1 cellular context compared by ENCODE assay signal in the genomic region with DNA sequence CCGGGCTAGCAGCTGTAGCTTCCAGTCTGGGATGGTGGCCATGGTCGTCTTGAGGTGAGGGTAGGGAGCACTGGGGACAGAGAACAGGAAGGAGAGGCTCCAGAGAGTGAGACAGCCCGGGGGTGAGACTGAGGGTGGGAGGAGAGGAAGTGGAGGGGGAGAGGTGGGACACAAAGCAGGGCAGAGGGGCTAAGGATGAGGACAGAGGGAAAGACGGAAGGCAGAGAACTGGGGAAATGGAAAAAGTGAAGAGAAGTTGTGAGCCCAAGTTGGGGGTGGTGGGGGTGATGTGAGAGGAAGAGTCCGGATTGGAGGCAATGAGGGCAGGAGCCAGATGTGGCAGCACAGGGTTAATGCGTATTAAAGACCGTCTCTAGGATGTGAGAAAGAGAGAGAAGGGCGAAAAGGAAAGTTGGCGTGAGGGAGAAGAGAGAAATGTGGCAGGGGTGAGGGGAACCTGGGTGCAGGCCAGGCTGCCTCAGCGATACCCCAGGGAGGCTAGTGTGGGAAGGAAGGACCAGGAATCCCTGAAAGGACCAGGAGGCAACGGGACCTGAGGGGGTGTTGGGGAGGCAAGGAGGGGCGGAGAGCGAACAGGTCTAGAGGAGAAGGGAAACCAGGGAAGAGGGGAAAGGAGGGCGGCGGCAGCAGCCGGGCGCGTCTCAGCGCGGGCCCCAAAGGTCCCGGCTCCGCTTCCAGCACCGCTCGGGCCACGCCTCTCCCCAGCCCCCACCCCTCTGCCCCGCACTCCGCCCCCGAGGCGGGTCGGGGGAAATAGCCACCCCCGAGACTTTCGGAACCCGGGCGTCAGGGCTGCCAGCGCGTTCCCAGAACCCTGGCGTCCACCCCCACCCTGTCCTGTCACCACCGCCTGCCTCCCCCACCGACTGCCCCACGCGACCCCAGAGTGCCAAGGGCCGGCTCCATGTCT.
TF ChIP-seq lines count a peak whose summit lies in the region.

A gene with protein sequence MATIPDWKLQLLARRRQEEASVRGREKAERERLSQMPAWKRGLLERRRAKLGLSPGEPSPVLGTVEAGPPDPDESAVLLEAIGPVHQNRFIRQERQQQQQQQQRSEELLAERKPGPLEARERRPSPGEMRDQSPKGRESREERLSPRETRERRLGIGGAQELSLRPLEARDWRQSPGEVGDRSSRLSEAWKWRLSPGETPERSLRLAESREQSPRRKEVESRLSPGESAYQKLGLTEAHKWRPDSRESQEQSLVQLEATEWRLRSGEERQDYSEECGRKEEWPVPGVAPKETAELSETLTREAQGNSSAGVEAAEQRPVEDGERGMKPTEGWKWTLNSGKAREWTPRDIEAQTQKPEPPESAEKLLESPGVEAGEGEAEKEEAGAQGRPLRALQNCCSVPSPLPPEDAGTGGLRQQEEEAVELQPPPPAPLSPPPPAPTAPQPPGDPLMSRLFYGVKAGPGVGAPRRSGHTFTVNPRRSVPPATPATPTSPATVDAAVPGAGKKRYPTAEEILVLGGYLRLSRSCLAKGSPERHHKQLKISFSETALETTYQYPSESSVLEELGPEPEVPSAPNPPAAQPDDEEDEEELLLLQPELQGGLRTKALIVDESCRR (minus strand): TSS at position 669 of the 931 bp plus-strand sequence. CDS start 627 bp downstream, at position 42.

TF ChIP-seq in HEK293, 187 proteins besides CTCF, POLR2A, EP300 and RAD21 (continued from another document):
- TF ChIP-seq, protein P1, sequence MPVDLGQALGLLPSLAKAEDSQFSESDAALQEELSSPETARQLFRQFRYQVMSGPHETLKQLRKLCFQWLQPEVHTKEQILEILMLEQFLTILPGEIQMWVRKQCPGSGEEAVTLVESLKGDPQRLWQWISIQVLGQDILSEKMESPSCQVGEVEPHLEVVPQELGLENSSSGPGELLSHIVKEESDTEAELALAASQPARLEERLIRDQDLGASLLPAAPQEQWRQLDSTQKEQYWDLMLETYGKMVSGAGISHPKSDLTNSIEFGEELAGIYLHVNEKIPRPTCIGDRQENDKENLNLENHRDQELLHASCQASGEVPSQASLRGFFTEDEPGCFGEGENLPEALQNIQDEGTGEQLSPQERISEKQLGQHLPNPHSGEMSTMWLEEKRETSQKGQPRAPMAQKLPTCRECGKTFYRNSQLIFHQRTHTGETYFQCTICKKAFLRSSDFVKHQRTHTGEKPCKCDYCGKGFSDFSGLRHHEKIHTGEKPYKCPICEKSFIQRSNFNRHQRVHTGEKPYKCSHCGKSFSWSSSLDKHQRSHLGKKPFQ (tag by site-specific recombination; IDR thresholded peaks at IDR 0.05): no peak
- TF ChIP-seq, protein P2, sequence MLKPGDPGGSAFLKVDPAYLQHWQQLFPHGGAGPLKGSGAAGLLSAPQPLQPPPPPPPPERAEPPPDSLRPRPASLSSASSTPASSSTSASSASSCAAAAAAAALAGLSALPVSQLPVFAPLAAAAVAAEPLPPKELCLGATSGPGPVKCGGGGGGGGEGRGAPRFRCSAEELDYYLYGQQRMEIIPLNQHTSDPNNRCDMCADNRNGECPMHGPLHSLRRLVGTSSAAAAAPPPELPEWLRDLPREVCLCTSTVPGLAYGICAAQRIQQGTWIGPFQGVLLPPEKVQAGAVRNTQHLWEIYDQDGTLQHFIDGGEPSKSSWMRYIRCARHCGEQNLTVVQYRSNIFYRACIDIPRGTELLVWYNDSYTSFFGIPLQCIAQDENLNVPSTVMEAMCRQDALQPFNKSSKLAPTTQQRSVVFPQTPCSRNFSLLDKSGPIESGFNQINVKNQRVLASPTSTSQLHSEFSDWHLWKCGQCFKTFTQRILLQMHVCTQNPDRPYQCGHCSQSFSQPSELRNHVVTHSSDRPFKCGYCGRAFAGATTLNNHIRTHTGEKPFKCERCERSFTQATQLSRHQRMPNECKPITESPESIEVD (tag by site-specific recombination; IDR thresholded peaks at IDR 0.05): no peak
- TF ChIP-seq ZNF157 (tag by site-specific recombination; IDR thresholded peaks at IDR 0.05) (0 out of 2 replicates have a peak, but pooled peaks have one; percentile 42), ZSCAN30 (tag by site-specific recombination; IDR thresholded peaks at IDR 0.05) (no peak), ZNF366 (tag by site-specific recombination; conservative IDR thresholded peaks at IDR 0.05) (peak; percentile 84), ZBTB48 (tag by site-specific recombination; IDR thresholded peaks at IDR 0.05) (peak; percentile 35; the same call in 1 of the 2 replicates), ZNF433 (tag by site-specific recombination; IDR thresholded peaks at IDR 0.05; ENCODE audit: low read depth) (0 out of 2 replicates have a peak, but pooled peaks have one; percentile 13), ZBTB20 (tag by site-specific recombination; IDR thresholded peaks at IDR 0.05) (peak; percentile 85), ZNF626 (tag by site-specific recombination; IDR thresholded peaks at IDR 0.05) (no peak), ZNF76 (tag by site-specific recombination; IDR thresholded peaks at IDR 0.05; ENCODE audit: borderline replicate concordance, low read depth) (peak; percentile 91), ZSCAN16 (tag by site-specific recombination; IDR thresholded peaks at IDR 0.05) (no peak)
- TF ChIP-seq, protein P3, sequence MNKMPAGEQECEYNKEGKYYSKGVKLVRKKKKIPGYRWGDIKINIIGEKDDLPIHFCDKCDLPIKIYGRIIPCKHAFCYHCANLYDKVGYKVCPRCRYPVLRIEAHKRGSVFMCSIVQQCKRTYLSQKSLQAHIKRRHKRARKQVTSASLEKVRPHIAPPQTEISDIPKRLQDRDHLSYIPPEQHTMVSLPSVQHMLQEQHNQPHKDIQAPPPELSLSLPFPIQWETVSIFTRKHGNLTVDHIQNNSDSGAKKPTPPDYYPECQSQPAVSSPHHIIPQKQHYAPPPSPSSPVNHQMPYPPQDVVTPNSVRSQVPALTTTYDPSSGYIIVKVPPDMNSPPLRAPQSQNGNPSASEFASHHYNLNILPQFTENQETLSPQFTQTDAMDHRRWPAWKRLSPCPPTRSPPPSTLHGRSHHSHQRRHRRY (tag by site-specific recombination; IDR thresholded peaks at IDR 0.05): peak; percentile 53; the same call in 1 of the 2 replicates
- TF ChIP-seq, protein P4, sequence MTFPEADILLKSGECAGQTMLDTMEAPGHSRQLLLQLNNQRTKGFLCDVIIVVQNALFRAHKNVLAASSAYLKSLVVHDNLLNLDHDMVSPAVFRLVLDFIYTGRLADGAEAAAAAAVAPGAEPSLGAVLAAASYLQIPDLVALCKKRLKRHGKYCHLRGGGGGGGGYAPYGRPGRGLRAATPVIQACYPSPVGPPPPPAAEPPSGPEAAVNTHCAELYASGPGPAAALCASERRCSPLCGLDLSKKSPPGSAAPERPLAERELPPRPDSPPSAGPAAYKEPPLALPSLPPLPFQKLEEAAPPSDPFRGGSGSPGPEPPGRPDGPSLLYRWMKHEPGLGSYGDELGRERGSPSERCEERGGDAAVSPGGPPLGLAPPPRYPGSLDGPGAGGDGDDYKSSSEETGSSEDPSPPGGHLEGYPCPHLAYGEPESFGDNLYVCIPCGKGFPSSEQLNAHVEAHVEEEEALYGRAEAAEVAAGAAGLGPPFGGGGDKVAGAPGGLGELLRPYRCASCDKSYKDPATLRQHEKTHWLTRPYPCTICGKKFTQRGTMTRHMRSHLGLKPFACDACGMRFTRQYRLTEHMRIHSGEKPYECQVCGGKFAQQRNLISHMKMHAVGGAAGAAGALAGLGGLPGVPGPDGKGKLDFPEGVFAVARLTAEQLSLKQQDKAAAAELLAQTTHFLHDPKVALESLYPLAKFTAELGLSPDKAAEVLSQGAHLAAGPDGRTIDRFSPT (tag by site-specific recombination; IDR thresholded peaks at IDR 0.05): 0 out of 2 replicates have a peak, but pooled peaks have one; percentile 9
- TF ChIP-seq, protein P5, sequence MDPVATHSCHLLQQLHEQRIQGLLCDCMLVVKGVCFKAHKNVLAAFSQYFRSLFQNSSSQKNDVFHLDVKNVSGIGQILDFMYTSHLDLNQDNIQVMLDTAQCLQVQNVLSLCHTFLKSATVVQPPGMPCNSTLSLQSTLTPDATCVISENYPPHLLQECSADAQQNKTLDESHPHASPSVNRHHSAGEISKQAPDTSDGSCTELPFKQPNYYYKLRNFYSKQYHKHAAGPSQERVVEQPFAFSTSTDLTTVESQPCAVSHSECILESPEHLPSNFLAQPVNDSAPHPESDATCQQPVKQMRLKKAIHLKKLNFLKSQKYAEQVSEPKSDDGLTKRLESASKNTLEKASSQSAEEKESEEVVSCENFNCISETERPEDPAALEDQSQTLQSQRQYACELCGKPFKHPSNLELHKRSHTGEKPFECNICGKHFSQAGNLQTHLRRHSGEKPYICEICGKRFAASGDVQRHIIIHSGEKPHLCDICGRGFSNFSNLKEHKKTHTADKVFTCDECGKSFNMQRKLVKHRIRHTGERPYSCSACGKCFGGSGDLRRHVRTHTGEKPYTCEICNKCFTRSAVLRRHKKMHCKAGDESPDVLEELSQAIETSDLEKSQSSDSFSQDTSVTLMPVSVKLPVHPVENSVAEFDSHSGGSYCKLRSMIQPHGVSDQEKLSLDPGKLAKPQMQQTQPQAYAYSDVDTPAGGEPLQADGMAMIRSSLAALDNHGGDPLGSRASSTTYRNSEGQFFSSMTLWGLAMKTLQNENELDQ (tag by site-specific recombination; IDR thresholded peaks at IDR 0.05; ENCODE audit: low read depth): no peak
- TF ChIP-seq, protein P6, sequence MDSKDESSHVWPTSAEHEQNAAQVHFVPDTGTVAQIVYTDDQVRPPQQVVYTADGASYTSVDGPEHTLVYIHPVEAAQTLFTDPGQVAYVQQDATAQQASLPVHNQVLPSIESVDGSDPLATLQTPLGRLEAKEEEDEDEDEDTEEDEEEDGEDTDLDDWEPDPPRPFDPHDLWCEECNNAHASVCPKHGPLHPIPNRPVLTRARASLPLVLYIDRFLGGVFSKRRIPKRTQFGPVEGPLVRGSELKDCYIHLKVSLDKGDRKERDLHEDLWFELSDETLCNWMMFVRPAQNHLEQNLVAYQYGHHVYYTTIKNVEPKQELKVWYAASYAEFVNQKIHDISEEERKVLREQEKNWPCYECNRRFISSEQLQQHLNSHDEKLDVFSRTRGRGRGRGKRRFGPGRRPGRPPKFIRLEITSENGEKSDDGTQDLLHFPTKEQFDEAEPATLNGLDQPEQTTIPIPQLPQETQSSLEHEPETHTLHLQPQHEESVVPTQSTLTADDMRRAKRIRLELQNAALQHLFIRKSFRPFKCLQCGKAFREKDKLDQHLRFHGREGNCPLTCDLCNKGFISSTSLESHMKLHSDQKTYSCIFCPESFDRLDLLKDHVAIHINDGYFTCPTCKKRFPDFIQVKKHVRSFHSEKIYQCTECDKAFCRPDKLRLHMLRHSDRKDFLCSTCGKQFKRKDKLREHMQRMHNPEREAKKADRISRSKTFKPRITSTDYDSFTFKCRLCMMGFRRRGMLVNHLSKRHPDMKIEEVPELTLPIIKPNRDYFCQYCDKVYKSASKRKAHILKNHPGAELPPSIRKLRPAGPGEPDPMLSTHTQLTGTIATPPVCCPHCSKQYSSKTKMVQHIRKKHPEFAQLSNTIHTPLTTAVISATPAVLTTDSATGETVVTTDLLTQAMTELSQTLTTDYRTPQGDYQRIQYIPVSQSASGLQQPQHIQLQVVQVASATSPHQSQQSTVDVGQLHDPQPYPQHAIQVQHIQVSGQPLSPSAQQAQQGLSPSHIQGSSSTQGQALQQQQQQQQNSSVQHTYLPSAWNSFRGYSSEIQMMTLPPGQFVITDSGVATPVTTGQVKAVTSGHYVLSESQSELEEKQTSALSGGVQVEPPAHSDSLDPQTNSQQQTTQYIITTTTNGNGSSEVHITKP (tag by site-specific recombination; IDR thresholded peaks at IDR 0.05): peak; percentile 84
- TF ChIP-seq, protein P7, sequence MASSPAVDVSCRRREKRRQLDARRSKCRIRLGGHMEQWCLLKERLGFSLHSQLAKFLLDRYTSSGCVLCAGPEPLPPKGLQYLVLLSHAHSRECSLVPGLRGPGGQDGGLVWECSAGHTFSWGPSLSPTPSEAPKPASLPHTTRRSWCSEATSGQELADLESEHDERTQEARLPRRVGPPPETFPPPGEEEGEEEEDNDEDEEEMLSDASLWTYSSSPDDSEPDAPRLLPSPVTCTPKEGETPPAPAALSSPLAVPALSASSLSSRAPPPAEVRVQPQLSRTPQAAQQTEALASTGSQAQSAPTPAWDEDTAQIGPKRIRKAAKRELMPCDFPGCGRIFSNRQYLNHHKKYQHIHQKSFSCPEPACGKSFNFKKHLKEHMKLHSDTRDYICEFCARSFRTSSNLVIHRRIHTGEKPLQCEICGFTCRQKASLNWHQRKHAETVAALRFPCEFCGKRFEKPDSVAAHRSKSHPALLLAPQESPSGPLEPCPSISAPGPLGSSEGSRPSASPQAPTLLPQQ (tag by site-specific recombination; IDR thresholded peaks at IDR 0.05): peak; percentile 52; the same call in 1 of the 2 replicates
- TF ChIP-seq, protein P8, sequence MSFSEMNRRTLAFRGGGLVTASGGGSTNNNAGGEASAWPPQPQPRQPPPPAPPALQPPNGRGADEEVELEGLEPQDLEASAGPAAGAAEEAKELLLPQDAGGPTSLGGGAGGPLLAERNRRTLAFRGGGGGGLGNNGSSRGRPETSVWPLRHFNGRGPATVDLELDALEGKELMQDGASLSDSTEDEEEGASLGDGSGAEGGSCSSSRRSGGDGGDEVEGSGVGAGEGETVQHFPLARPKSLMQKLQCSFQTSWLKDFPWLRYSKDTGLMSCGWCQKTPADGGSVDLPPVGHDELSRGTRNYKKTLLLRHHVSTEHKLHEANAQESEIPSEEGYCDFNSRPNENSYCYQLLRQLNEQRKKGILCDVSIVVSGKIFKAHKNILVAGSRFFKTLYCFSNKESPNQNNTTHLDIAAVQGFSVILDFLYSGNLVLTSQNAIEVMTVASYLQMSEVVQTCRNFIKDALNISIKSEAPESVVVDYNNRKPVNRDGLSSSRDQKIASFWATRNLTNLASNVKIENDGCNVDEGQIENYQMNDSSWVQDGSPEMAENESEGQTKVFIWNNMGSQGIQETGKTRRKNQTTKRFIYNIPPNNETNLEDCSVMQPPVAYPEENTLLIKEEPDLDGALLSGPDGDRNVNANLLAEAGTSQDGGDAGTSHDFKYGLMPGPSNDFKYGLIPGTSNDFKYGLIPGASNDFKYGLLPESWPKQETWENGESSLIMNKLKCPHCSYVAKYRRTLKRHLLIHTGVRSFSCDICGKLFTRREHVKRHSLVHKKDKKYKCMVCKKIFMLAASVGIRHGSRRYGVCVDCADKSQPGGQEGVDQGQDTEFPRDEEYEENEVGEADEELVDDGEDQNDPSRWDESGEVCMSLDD (tag by site-specific recombination; IDR thresholded peaks at IDR 0.05): 0 out of 2 replicates have a peak, but pooled peaks have one; percentile 13
